In the genomic region with DNA sequence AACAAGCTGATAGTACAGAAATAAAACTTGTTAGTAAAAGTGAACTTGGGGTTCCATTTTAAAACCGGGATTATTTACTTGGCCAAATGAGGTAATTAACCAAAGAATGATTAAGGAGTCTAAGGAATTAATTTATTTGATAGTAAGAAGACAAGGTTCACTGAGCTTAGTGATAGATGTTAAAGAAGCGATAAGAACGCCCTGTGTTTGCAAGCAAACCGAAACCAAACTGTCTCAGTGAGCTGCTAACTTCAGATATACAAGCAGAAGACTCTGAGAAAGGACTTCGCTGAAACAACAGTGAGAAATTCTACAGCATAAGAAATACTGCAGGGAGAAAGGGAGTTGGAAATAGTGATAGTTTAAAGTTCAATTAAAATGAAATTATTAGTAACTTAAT, we compare ENCODE assay signal across 18 cellular contexts. TPM values are rescaled to one million over a fixed set of nuclear protein-coding genes. Genes with fewer than 3 reads are reported as not detected.
DNase-seq lines count a peak whose midpoint lies in the region; ATAC-seq and TF ChIP-seq lines count a peak whose summit lies in the region.
"Had no signal": no experiment of that assay in that cellular context is flagged by ENCODE, and none has a peak within 500 bp of the region (broad histone marks: within the 10 kb centered on the region; RNA-seq: fewer than 3 reads in every experiment).

No MANE protein-coding gene starts in this region.

- H3K4me2 ChIP-seq in hepatocyte = peak overlapping the region; percentile 66

- no peaks in the 10 kb centered on the region for H3K9me2 ChIP-seq in hepatocyte (replicated peaks; ENCODE audit: insufficient read depth)

- no peaks in the 10 kb centered on the region for H3K79me2 ChIP-seq in hepatocyte

- TF ChIP-seq CTCF in heart left ventricle (IDR thresholded peaks at IDR 0.05) (no peak), ascending aorta (IDR thresholded peaks at IDR 0.05) (no peak), hepatocyte (IDR thresholded peaks at IDR 0.05; ENCODE audit: poor library complexity) (no peak), upper lobe of right lung (IDR thresholded peaks at IDR 0.05) (no peak)

- no peaks in the 10 kb centered on the region for H4K20me1 ChIP-seq in hepatocyte (ENCODE audit: insufficient read depth, poor library complexity, severe bottlenecking)

- H3K36me3 ChIP-seq in heart left ventricle = no peaks in the 10 kb centered on the region
- no peaks in the 10 kb centered on the region for H3K36me3 ChIP-seq in ascending aorta
- no peaks in the 10 kb centered on the region for H3K36me3 ChIP-seq in hepatocyte (replicated peaks; ENCODE audit: insufficient read depth, low read depth)
- no peaks in the 10 kb centered on the region for H3K36me3 ChIP-seq in upper lobe of right lung
- H3K36me3 ChIP-seq: ovary had no signal

- H3K4me3 ChIP-seq in heart left ventricle = peak overlapping the region in 9 of 12 donors; percentile 1 to 44 (median 17)
- peak overlapping the region; percentile 8 to 48 for H3K4me3 ChIP-seq in ascending aorta
- H3K4me3 ChIP-seq in hepatocyte = no peak overlapping the region
- H3K4me3 ChIP-seq in upper lobe of right lung = peak overlapping the region; percentile 20
- H3K4me3 ChIP-seq: ovary had no signal

- 44 to 62% (median 51%) methylated on average over 5 of the region's 5 CpGs for WGBS in heart left ventricle, 4 donors
- WGBS in hepatocyte (ENCODE audit: low lambda C conversion rate, missing lambda C conversion rate) = 43% methylated on average over 5 of the region's 5 CpGs

- no peak for DNase-seq in heart left ventricle
- no peak for DNase-seq in Right ventricle myocardium superior
- no peak for DNase-seq in ascending aorta (ENCODE audit: low spot score in 2 of 2)
- DNase-seq in hepatocyte (ENCODE audit: low spot score) = no peak
- no peak for DNase-seq in upper lobe of right lung
- no peak for DNase-seq in cerebellar cortex (ENCODE audit: low spot score)
- DNase-seq in NCI-H146 (lab: John Stamatoyannopoulos, UW) = no peak
- DNase-seq: 8988T; activated CD4-positive, alpha-beta T cell treated with anti-CD3 and anti-CD28 coated beads for 36 hours; activated naive CD4-positive, alpha-beta T cell treated with anti-CD3 and anti-CD28 coated beads for 36 hours; effector memory CD4-positive, alpha-beta T cell; kidney; NCI-H774; ovary; stimulated activated CD4-positive, alpha-beta T cell treated with anti-CD3 and anti-CD28 coated beads, Interleukin-12 subunit alpha, Interleukin-12 subunit beta, amount 100 ng/mL, for 4 hours had no signal

- H3K9me3 ChIP-seq in heart left ventricle = peaks cover 0 to 7% (median 0%) of the 10 kb centered on the region in 12 donors
- no peaks in the 10 kb centered on the region for H3K9me3 ChIP-seq in ascending aorta
- no peaks in the 10 kb centered on the region for H3K9me3 ChIP-seq in hepatocyte (ENCODE audit: low read depth)
- no peaks in the 10 kb centered on the region for H3K9me3 ChIP-seq in upper lobe of right lung
- H3K9me3 ChIP-seq: ovary had no signal

- H3K4me1 ChIP-seq in heart left ventricle (peaks cover 0 to 8% (median 0%) of the 10 kb centered on the region in 12 donors), ascending aorta (no peaks in the 10 kb centered on the region), hepatocyte (ENCODE audit: insufficient read depth) (no peaks in the 10 kb centered on the region), upper lobe of right lung (no peaks in the 10 kb centered on the region)

- TF ChIP-seq POLR2A in heart left ventricle (IDR thresholded peaks at IDR 0.05) = no peak

- peak overlapping the region; percentile 5 for H2AFZ ChIP-seq in hepatocyte

- no peak for ATAC-seq in heart left ventricle
- no peak for ATAC-seq in Right ventricle myocardium superior (ENCODE audit: poor library complexity)
- no peak for ATAC-seq in upper lobe of right lung
- ATAC-seq in HG03342 (IDR thresholded peaks at IDR 0.05; ENCODE audit: unreplicated experiment) = no peak
- ATAC-seq: activated CD4-positive, alpha-beta T cell treated with anti-CD3 and anti-CD28 coated beads for 36 hours had no signal

- H3K27ac ChIP-seq in heart left ventricle (peak overlapping the region in 2 of 12 donors; percentile 49 to 50), ascending aorta (no peak overlapping the region), hepatocyte (no peak overlapping the region), upper lobe of right lung (peak overlapping the region; percentile 39)
- H3K27ac ChIP-seq: ovary had no signal

- H3K27me3 ChIP-seq in heart left ventricle (no peaks in the 10 kb centered on the region), ascending aorta (no peaks in the 10 kb centered on the region), hepatocyte (peaks cover 8% of the 10 kb centered on the region), upper lobe of right lung (no peaks in the 10 kb centered on the region)
- H3K27me3 ChIP-seq: ovary had no signal

- intact Hi-C loops in heart left ventricle (cut with DNase I) (loop anchor here in 3 of 10 donors (10.0 kb wide), 1 partner anchor 75 kb away; no protein-coding TSS in a partner anchor), Right ventricle myocardium superior (cut with DNase I) (no loop called here), ascending aorta (cut with DNase I) (no loop called here), upper lobe of right lung (cut with DNase I) (no loop called here)

RNA-seq across cellular contexts. Expression of gene SHISA3, which starts 37.6 kb away (rescaled TPM):
- total RNA-seq in heart left ventricle (10 to 100 TPM in 2 of 9 donors, 1 to 10 TPM in 7; 1.2 to 16.4 (median 1.8) TPM), Right ventricle myocardium superior (6.7 TPM), ascending aorta (23.6 TPM), hepatocyte (0.17 and 1.5 TPM in 2 replicates), upper lobe of right lung (5.8 TPM)
- polyA plus RNA-seq in heart left ventricle (1 to 10 TPM; 7.2 to 9.6 TPM), hepatocyte (not detected in 2 replicates)
- total RNA-seq: bronchial epithelial cell, HT-29 had no signal
